8 cellular contexts compared by ENCODE assay signal in genomic region chr9:91361294-91362201, GRCh38. TPM values are rescaled to one million over a fixed set of nuclear protein-coding genes. Genes with fewer than 3 reads are reported as not detected.
DNase-seq lines count a peak whose midpoint lies in the region; ATAC-seq and TF ChIP-seq lines count a peak whose summit lies in the region.

AUH (minus strand) TSS chr9:91361918; CDS start chr9:91361889, 29 bp downstream.

- peak within 1 kb of the TSS; percentile 89 for H3K9ac ChIP-seq in HUES64 (ENCODE audit: low read depth, low read length)

- peak; percentile 77 for ATAC-seq in GM21447 (IDR thresholded peaks at IDR 0.05; ENCODE audit: unreplicated experiment)

- peak within 1 kb of the TSS; percentile 96 for H3K27ac Mint-ChIP-seq in neural crest cell (ENCODE audit: unreplicated experiment)

- peak within 1 kb of the TSS; percentile 98 for H3K4me3 Mint-ChIP-seq in neural crest cell

- peak; percentile 14 for DNase-seq in DMS79 (lab: John Stamatoyannopoulos, UW)
- DNase-seq in SHP77 treated with DMSO at 0.1 percent for 48 hours (lab: John Stamatoyannopoulos, UW) = peak; percentile 24
- peak; percentile 79 for DNase-seq in activated gamma-delta T cell (lab: John Stamatoyannopoulos, UW)
- DNase-seq in fibroblast of villous mesenchyme (ENCODE audit: low read depth) = peak; percentile 71
- peak; percentile 85 for DNase-seq in neural crest cell (ENCODE audit: low read depth, low spot score)
- DNase-seq in stomach = peak; percentile 89

- intact Hi-C loops in stomach (cut with DNase I; ENCODE audit: low total_unique reads) = loop anchor here (10.0 kb wide), 1 partner anchor 53 kb away; no protein-coding TSS in a partner anchor

- H3K36me3 ChIP-seq in HUES64 (ENCODE audit: insufficient read depth, low read length) = peaks cover 27% of the 10 kb centered on the region
- peaks cover 0 to 8% (median 2%) of the 10 kb centered on the region in 4 donors for H3K36me3 ChIP-seq in stomach

- no peaks in the 10 kb centered on the region for H3K36me3 Mint-ChIP-seq in neural crest cell (ENCODE audit: low read depth)

- H3K27ac ChIP-seq in HUES64 (ENCODE audit: low read depth, low read length) = peak within 1 kb of the TSS; percentile 90
- peak within 1 kb of the TSS; percentile 92 to 98 (median 95) for H3K27ac ChIP-seq in stomach

- H3K27me3 ChIP-seq in HUES64 (ENCODE audit: insufficient read depth, low read length) = no peaks in the 10 kb centered on the region
- no peaks in the 10 kb centered on the region for H3K27me3 ChIP-seq in stomach

- TF ChIP-seq POLR2A in stomach (IDR thresholded peaks at IDR 0.05) = no peak

- 1% methylated on average over 86 of the region's 86 CpGs for WGBS in HUES64
- 1 to 2% (median 1%) methylated on average over 56 to 86 of the region's 86 CpGs for WGBS in stomach, 5 donors

- peaks cover 10% of the 10 kb centered on the region; the same call in 1 of the 2 replicates for H3K9me3 ChIP-seq in HUES64 (ENCODE audit: insufficient read depth, low read depth, low read length)
- no peaks in the 10 kb centered on the region for H3K9me3 ChIP-seq in stomach

- H3K9me3 Mint-ChIP-seq in neural crest cell = peaks cover 5% of the 10 kb centered on the region

- peak within 1 kb of the TSS; percentile 87 for H3K4me3 ChIP-seq in HUES64 (ENCODE audit: low read length)
- peak within 1 kb of the TSS; percentile 95 for H3K4me3 ChIP-seq in fibroblast of villous mesenchyme (ENCODE audit: low read depth, low read length)
- H3K4me3 ChIP-seq in stomach = peak within 1 kb of the TSS; percentile 96 to 100 (median 98)

- H3K4me1 Mint-ChIP-seq in neural crest cell = peaks cover 20% of the 10 kb centered on the region

- TF ChIP-seq CTCF in fibroblast of villous mesenchyme (IDR thresholded peaks at IDR 0.05; ENCODE audit: insufficient read depth, low read depth, low read length) (no peak), neural crest cell (conservative IDR thresholded peaks at IDR 0.05) (peak; percentile 49), stomach (IDR thresholded peaks at IDR 0.05) (no peak)

- H3K4me1 ChIP-seq in HUES64 (ENCODE audit: insufficient read depth, low read length) (peaks cover 23% of the 10 kb centered on the region), stomach (peaks cover 20 to 51% (median 33%) of the 10 kb centered on the region in 4 donors)

- TF ChIP-seq EP300 in stomach (IDR thresholded peaks at IDR 0.05) = no peak

- H3K27me3 Mint-ChIP-seq in neural crest cell (ENCODE audit: low read depth) = no peaks in the 10 kb centered on the region

RNA-seq across cellular contexts. Expression of gene AUH, which starts in this region (rescaled TPM):
- 16.8 TPM for polyA plus RNA-seq in HUES64 (2013, experiment 1 of 2)
- polyA plus RNA-seq in HUES64 (2013, experiment 2 of 2) = 20.1 TPM
- total RNA-seq in fibroblast of villous mesenchyme (13.2 and 13.4 TPM in 2 replicates), neural crest cell (10.8 and 10.9 TPM in 2 replicates), stomach (100 to 1,000 TPM in 1 of 5 donors, 10 to 100 TPM in 2, 1 to 10 TPM in 2; 5.8 to 331 (median 30.3) TPM)
- 10 to 100 TPM; 17.2 to 27.1 (median 22.0) TPM for polyA plus RNA-seq in stomach

Comparison
In these comparisons a context has a peak if more than half of its experiments do, and no peak if none do; other contexts are left out.
1. Peak in every context shown above with its lines: DNase-seq, ATAC-seq, H3K4me3 ChIP-seq and H3K27ac ChIP-seq.
2. DNase-seq: peak in every context shown above with its lines; median percentile 89 in stomach; 85 in neural crest cell; 79 in activated gamma-delta T cell; 71 in fibroblast of villous mesenchyme; 24 in SHP77 treated with DMSO at 0.1 percent for 48 hours; 14 in DMS79.